ENCODE assay signal across 8 cellular contexts in genomic region chr15:75024102-75024636, GRCh38. TPM values are rescaled to one million over a fixed set of nuclear protein-coding genes. Genes with fewer than 3 reads are reported as not detected.
DNase-seq lines count a peak whose midpoint lies in the region; ATAC-seq and TF ChIP-seq lines count a peak whose summit lies in the region.

No MANE protein-coding gene starts in this region.

- in situ Hi-C loops in ACHN (cut with HindIII; ENCODE audit: low pct_ligation_motif_present, low pct_unique_long_range_greater_than_20kb, low sequenced_read_pairs), result no loop called here

- H3K9ac ChIP-seq in OCI-LY1 (ENCODE audit: low read length) (peak overlapping the region; percentile 97), liver (ENCODE audit: low read depth in 1 of 2, low read length in 2 of 2) (peak overlapping the region; percentile 70 to 88)

- TF ChIP-seq RAD21 in liver (IDR thresholded peaks at IDR 0.05), result no peak

- H2AFZ ChIP-seq in OCI-LY1 (ENCODE audit: low read length), result no peak overlapping the region

- no peak for ATAC-seq in GM21717 (IDR thresholded peaks at IDR 0.05; ENCODE audit: unreplicated experiment)

- peak overlapping the region; percentile 96 for H3K4me2 ChIP-seq in OCI-LY1 (ENCODE audit: low read length)

- H3K4me3 ChIP-seq in OCI-LY1 (ENCODE audit: low read depth, low read length, poor library complexity, severe bottlenecking), result peak overlapping the region; percentile 85
- peak overlapping the region; percentile 99 for H3K4me3 ChIP-seq in cardiac fibroblast (replicated peaks in 1 of 2; ENCODE audit: low read depth in 2 of 2, low read length in 2 of 2)
- peak overlapping the region; percentile 71 to 99 (median 74) for H3K4me3 ChIP-seq in liver (ENCODE audit: low read depth in 1 of 3, low read length in 3 of 3)
- H3K4me3 ChIP-seq in tibial artery, result peak overlapping the region; percentile 76 to 80

- H3K27me3 ChIP-seq in OCI-LY1 (ENCODE audit: insufficient read depth, low read length), result no peaks in the 10 kb centered on the region
- no peaks in the 10 kb centered on the region for H3K27me3 ChIP-seq in liver (ENCODE audit: control insufficient read depth in 4 of 4, insufficient read depth in 4 of 4, low read length in 3 of 4)
- H3K27me3 ChIP-seq in tibial artery, result no peaks in the 10 kb centered on the region

- H3F3A ChIP-seq in OCI-LY1 (ENCODE audit: insufficient read depth, low read length), result 0 out of 2 replicates have a peak, but pooled peaks cover 4% of the 10 kb centered on the region

- 34% methylated on average over 5 of the region's 5 CpGs for WGBS in liver

- peaks cover 25% of the 10 kb centered on the region for H3K36me3 ChIP-seq in OCI-LY1 (ENCODE audit: insufficient read depth, low read length)
- H3K36me3 ChIP-seq in liver (ENCODE audit: control insufficient read depth in 4 of 4, insufficient read depth in 3 of 4, low read depth in 1 of 4, low read length in 3 of 4), result no peaks in the 10 kb centered on the region
- no peaks in the 10 kb centered on the region for H3K36me3 ChIP-seq in tibial artery

- H3K79me2 ChIP-seq in OCI-LY1 (ENCODE audit: insufficient read depth, low read length), result peaks cover 7% of the 10 kb centered on the region; the same call in 1 of the 2 replicates

- DNase-seq in ACHN (peak; percentile 17), GM04503 (ENCODE audit: low read depth) (peak; percentile 7), cardiac fibroblast (ENCODE audit: low read depth in 2 of 2) (peak; percentile 47 to 48), tibial artery (no peak), HPDE6-E6E7 (ENCODE audit: extremely low spot score) (no peak)

- H3K9me3 ChIP-seq in OCI-LY1 (ENCODE audit: low read length) (no peaks in the 10 kb centered on the region), liver (ENCODE audit: control insufficient read depth in 4 of 4, low read length in 3 of 4) (no peaks in the 10 kb centered on the region), tibial artery (no peaks in the 10 kb centered on the region)

- no peaks in the 10 kb centered on the region for H4K20me1 ChIP-seq in OCI-LY1 (ENCODE audit: insufficient read depth, low read length)

- no peaks in the 10 kb centered on the region for H3K9me2 ChIP-seq in OCI-LY1 (ENCODE audit: low read depth, low read length)

- TF ChIP-seq CTCF in OCI-LY1 (IDR thresholded peaks at IDR 0.05; ENCODE audit: low read length), result no peak
- TF ChIP-seq CTCF in cardiac fibroblast (IDR thresholded peaks at IDR 0.05; ENCODE audit: low read depth, low read length), result no peak
- TF ChIP-seq CTCF in liver (IDR thresholded peaks at IDR 0.05; ENCODE audit: low read depth, low read length, missing input control), result peak; percentile 0
- TF ChIP-seq CTCF in tibial artery (IDR thresholded peaks at IDR 0.05), result no peak

- intact Hi-C loops in tibial artery (cut with DNase I; ENCODE audit: low total_unique reads), result no loop called here

- H3K4me1 ChIP-seq in OCI-LY1 (ENCODE audit: insufficient read depth, low read length, severe bottlenecking) (peaks cover 29% of the 10 kb centered on the region), liver (ENCODE audit: control insufficient read depth in 4 of 4, insufficient read depth in 4 of 4, low read length in 3 of 4) (peaks cover 0 to 31% (median 17%) of the 10 kb centered on the region in 4 donors), tibial artery (peaks cover 0 to 24% (median 15%) of the 10 kb centered on the region in 4 donors)

- H3K27ac ChIP-seq in OCI-LY1 (ENCODE audit: low read depth, low read length, poor library complexity, severe bottlenecking) (peak overlapping the region; percentile 82), liver (ENCODE audit: low read depth in 1 of 2, low read length in 2 of 2) (peak overlapping the region; percentile 80 to 85), tibial artery (peak overlapping the region; percentile 83 to 87)

TF ChIP-seq in liver, 16 proteins besides CTCF, POLR2A, EP300 and RAD21:
- TF ChIP-seq GABPA (IDR thresholded peaks at IDR 0.05 in 1 of 2, conservative IDR thresholded peaks at IDR 0.05 in 1 of 2) (no peak), JUND (IDR thresholded peaks at IDR 0.05) (no peak), HNF4G (IDR thresholded peaks at IDR 0.05) (no peak), SP1 (IDR thresholded peaks at IDR 0.05) (no peak), EGR1 (IDR thresholded peaks at IDR 0.05; ENCODE audit: low read depth in 2 of 2) (no peak), FOXA1 (IDR thresholded peaks at IDR 0.05) (no peak), RXRA (IDR thresholded peaks at IDR 0.05) (no peak)

RNA-seq across cellular contexts. Expression of gene PPCDC, which starts 0.8 kb away (rescaled TPM):
- total RNA-seq in liver, result 1 to 10 TPM; 7.4 to 9.3 TPM
- polyA plus RNA-seq in liver, result 1 to 10 TPM; 7.6 to 9.1 TPM

RNA-seq across cellular contexts. Expression of gene SCAMP5, which starts 28.8 kb away (rescaled TPM):
- 1 to 10 TPM in 1 of 2 donors, under 1 TPM in 1; 0.50 to 5.8 TPM for total RNA-seq in liver
- polyA plus RNA-seq in liver, result 1 to 10 TPM; 5.6 to 7.5 TPM

Comparison
In these comparisons a context has a peak if more than half of its experiments do, and no peak if none do; other contexts are left out.
1. DNase-seq: peak in ACHN (single experiment), GM04503 (single experiment) and cardiac fibroblast (2 of 2); none in tibial artery (0 of 2) and HPDE6-E6E7 (single experiment).
2. Peak in every context shown above with its lines, with median percentiles within 50 percentile points of each other: H3K27ac ChIP-seq and H3K4me3 ChIP-seq.